In genomic region chr9:134551657-134552348, GRCh38 we compare ENCODE assay signal across 10 cellular contexts.
DNase-seq lines count a peak whose midpoint lies in the region; ATAC-seq and TF ChIP-seq lines count a peak whose summit lies in the region.
"Had no signal": no experiment of that assay in that cellular context is flagged by ENCODE, and none has a peak within 500 bp of the region (broad histone marks: within the 10 kb centered on the region; RNA-seq: fewer than 3 reads in every experiment).

No MANE protein-coding gene starts in this region.

- no peak for TF ChIP-seq CTCF in MCF 10A (IDR thresholded peaks at IDR 0.05; ENCODE audit: unreplicated experiment)

- peaks cover 9% of the 10 kb centered on the region for H3K4me1 Mint-ChIP-seq in MCF 10A (ENCODE audit: insufficient read depth, unreplicated experiment)
- H3K4me1 Mint-ChIP-seq in activated T-helper 2 cell treated with anti-CD3 and anti-CD28 coated beads, Interferon-gamma antibody, Interleukin-2, Interleukin-4, amounts not matched to agents 10 μg/mL and 5 μg/mL and 100 μg/mL, durations not matched to agents 14 hours and 24 hours and 36 hours (ENCODE audit: low read depth): no peaks in the 10 kb centered on the region
- H3K4me1 Mint-ChIP-seq: CD8-positive, alpha-beta memory T cell had no signal

- peak overlapping the region; percentile 35 for H3K27ac Mint-ChIP-seq in MCF 10A (ENCODE audit: low read depth, unreplicated experiment)
- H3K27ac Mint-ChIP-seq in activated naive CD4-positive, alpha-beta T cell treated with anti-CD3 and anti-CD28 coated beads, Interleukin-2, amount 50 U/mL, for 72 hours: no peak overlapping the region
- H3K27ac Mint-ChIP-seq in activated T-helper 2 cell treated with anti-CD3 and anti-CD28 coated beads, Interferon-gamma antibody, Interleukin-2, Interleukin-4, amounts not matched to agents 10 μg/mL and 5 μg/mL and 100 μg/mL, durations not matched to agents 14 hours and 24 hours and 36 hours: no peak overlapping the region
- H3K27ac Mint-ChIP-seq: CD8-positive, alpha-beta memory T cell; dendritic cell treated with granulocyte-macrophage colony-stimulating factor and Interleukin-4, amounts not matched to agents 40 ng/mL and 50 ng/mL, for 4 days had no signal

- H3K36me3 Mint-ChIP-seq in MCF 10A (ENCODE audit: insufficient read depth, unreplicated experiment): no peaks in the 10 kb centered on the region
- peaks cover 0 to 8% of the 10 kb centered on the region in 2 donors for H3K36me3 Mint-ChIP-seq in activated naive CD4-positive, alpha-beta T cell treated with anti-CD3 and anti-CD28 coated beads, Interleukin-2, amount 50 U/mL, for 72 hours
- H3K36me3 Mint-ChIP-seq in activated T-helper 2 cell treated with anti-CD3 and anti-CD28 coated beads, Interferon-gamma antibody, Interleukin-2, Interleukin-4, amounts not matched to agents 10 μg/mL and 5 μg/mL and 100 μg/mL, durations not matched to agents 14 hours and 24 hours and 36 hours (ENCODE audit: low read depth): no peaks in the 10 kb centered on the region
- H3K36me3 Mint-ChIP-seq: CD8-positive, alpha-beta memory T cell had no signal

- intact Hi-C loops in MCF 10A (cut with micrococcal nuclease): no loop called here
- intact Hi-C loops in activated T-helper 2 cell treated with anti-CD3 and anti-CD28 coated beads, Interferon-gamma antibody, Interleukin-2, Interleukin-4, amounts not matched to agents 10 μg/mL and 5 μg/mL and 100 μg/mL, durations not matched to agents 14 hours and 24 hours and 36 hours (cut with micrococcal nuclease): no loop called here

- H3K9me3 Mint-ChIP-seq in MCF 10A (ENCODE audit: unreplicated experiment): no peaks in the 10 kb centered on the region
- H3K9me3 Mint-ChIP-seq in activated naive CD4-positive, alpha-beta T cell treated with anti-CD3 and anti-CD28 coated beads, Interleukin-2, amount 50 U/mL, for 72 hours: no peaks in the 10 kb centered on the region
- H3K9me3 Mint-ChIP-seq in activated T-helper 2 cell treated with anti-CD3 and anti-CD28 coated beads, Interferon-gamma antibody, Interleukin-2, Interleukin-4, amounts not matched to agents 10 μg/mL and 5 μg/mL and 100 μg/mL, durations not matched to agents 14 hours and 24 hours and 36 hours: no peaks in the 10 kb centered on the region
- H3K9me3 Mint-ChIP-seq: dendritic cell treated with granulocyte-macrophage colony-stimulating factor and Interleukin-4, amounts not matched to agents 40 ng/mL and 50 ng/mL, for 4 days had no signal

- in situ Hi-C loops in ACHN (cut with HindIII; ENCODE audit: low pct_ligation_motif_present, low pct_unique_long_range_greater_than_20kb, low sequenced_read_pairs) (no loop called here), KBM-7 (cut with MboI; ENCODE audit: low pct_unique_long_range_greater_than_20kb, low sequenced_read_pairs) (no loop called here)

- BruUV-seq in MCF 10A (replicated peaks; lab: Mats Ljungman, UMichigan): no TSS peak

- CTCF ChIA-PET in MCF 10A (lab: Yijun Ruan, JAX): no interaction called here

- POLR2A ChIA-PET in MCF 10A (lab: Yijun Ruan, JAX): interaction anchor here (0.6 kb wide), 1 partner anchor 67 kb away, joined by 5 read pairs; no protein-coding TSS in a partner anchor

- ATAC-seq in activated naive CD4-positive, alpha-beta T cell treated with anti-CD3 and anti-CD28 coated beads, Interleukin-2, amount 50 U/mL, for 72 hours: no peak
- ATAC-seq in HG02763 (IDR thresholded peaks at IDR 0.05; ENCODE audit: unreplicated experiment): no peak

- DNase-seq in ACHN (peak; percentile 31), KBM-7 (peak; percentile 81), MCF 10A (ENCODE audit: unreplicated experiment) (peak; percentile 58), lung microvascular endothelial cell (ENCODE audit: low read depth in 2 of 2) (peak; percentile 14 to 53), NCI-H146 (lab: John Stamatoyannopoulos, UW) (no peak)
- no peak for DNase-seq in activated naive CD4-positive, alpha-beta T cell treated with anti-CD3 and anti-CD28 coated beads, Interleukin-2, amount 50 U/mL, for 72 hours (ENCODE audit: low spot score in 2 of 2)
- DNase-seq in activated T-helper 2 cell treated with anti-CD3 and anti-CD28 coated beads, Interferon-gamma antibody, Interleukin-2, Interleukin-4, amounts not matched to agents 10 μg/mL and 5 μg/mL and 100 μg/mL, durations not matched to agents 14 hours and 24 hours and 36 hours (ENCODE audit: low spot score): no peak
- DNase-seq: CD8-positive, alpha-beta memory T cell had no signal

- peaks cover under 1% of the 10 kb centered on the region for H3K27me3 Mint-ChIP-seq in MCF 10A (ENCODE audit: insufficient read depth, unreplicated experiment)
- no peaks in the 10 kb centered on the region for H3K27me3 Mint-ChIP-seq in activated T-helper 2 cell treated with anti-CD3 and anti-CD28 coated beads, Interferon-gamma antibody, Interleukin-2, Interleukin-4, amounts not matched to agents 10 μg/mL and 5 μg/mL and 100 μg/mL, durations not matched to agents 14 hours and 24 hours and 36 hours (ENCODE audit: low read depth)

- H3K4me3 Mint-ChIP-seq in MCF 10A (ENCODE audit: unreplicated experiment): no peak overlapping the region
- H3K4me3 Mint-ChIP-seq in activated T-helper 2 cell treated with anti-CD3 and anti-CD28 coated beads, Interferon-gamma antibody, Interleukin-2, Interleukin-4, amounts not matched to agents 10 μg/mL and 5 μg/mL and 100 μg/mL, durations not matched to agents 14 hours and 24 hours and 36 hours (ENCODE audit: low read depth): no peak overlapping the region
- H3K4me3 Mint-ChIP-seq: CD8-positive, alpha-beta memory T cell; dendritic cell treated with granulocyte-macrophage colony-stimulating factor and Interleukin-4, amounts not matched to agents 40 ng/mL and 50 ng/mL, for 4 days had no signal

Comparison
In these comparisons a context has a peak if more than half of its experiments do, and no peak if none do; other contexts are left out.
1. DNase-seq: peak in ACHN (single experiment), KBM-7 (single experiment), MCF 10A (single experiment) and lung microvascular endothelial cell (2 of 2); none in NCI-H146 (single experiment), activated naive CD4-positive, alpha-beta T cell treated with anti-CD3 and anti-CD28 coated beads, Interleukin-2, amount 50 U/mL, for 72 hours (0 of 2) and activated T-helper 2 cell treated with anti-CD3 and anti-CD28 coated beads, Interferon-gamma antibody, Interleukin-2, Interleukin-4, amounts not matched to agents 10 μg/mL and 5 μg/mL and 100 μg/mL, durations not matched to agents 14 hours and 24 hours and 36 hours (single experiment).